8 cellular contexts compared by ENCODE assay signal in the genomic region with DNA sequence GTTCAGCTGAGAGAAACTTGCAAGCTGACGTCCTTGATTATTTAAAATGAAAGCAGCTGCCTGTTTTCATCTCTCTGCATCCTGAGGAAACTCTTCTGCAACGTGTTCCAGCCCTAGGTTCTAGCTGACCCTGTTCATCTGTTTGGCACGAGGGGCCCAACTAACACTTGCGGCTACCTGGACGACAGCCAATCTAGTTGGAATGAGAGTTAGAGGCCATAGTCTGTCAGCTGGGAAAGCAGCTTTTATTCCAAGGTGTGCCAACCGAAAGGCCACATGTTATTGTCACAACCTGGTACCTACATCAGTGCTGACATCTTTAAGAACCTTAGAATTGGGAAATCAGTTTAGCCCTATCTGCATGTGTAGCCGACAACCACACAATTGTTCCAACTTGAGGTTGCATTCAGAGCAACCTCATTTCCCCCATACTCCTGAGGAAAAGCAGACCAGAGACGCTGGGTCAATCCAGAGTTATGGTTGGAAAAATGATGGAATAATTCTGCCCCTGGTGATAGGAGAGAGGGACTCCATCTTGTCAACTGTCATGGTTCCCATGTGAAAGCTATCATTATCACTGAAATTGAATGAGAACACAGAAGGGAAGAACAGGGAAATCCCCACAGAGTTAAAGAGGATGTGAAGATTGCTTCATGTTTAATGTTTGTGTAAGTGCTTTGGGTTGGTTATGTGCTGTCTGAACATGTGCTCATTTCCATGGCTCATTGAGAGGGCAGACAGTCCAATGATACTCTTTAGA.
DNase-seq lines count a peak whose midpoint lies in the region; ATAC-seq, FAIRE-seq and TF ChIP-seq lines count a peak whose summit lies in the region.

No MANE protein-coding gene starts in this region.

- peaks cover 20% of the 10 kb centered on the region for H3K36me3 ChIP-seq in fibroblast of lung (ENCODE audit: control insufficient read depth, insufficient read depth, low read length)

- ATAC-seq in GM19372 (IDR thresholded peaks at IDR 0.05; ENCODE audit: low read depth, unreplicated experiment): peak; percentile 95
- peak; percentile 96 for ATAC-seq in HG03342 (IDR thresholded peaks at IDR 0.05; ENCODE audit: unreplicated experiment)

- no peak overlapping the region for H2AFZ ChIP-seq in fibroblast of lung (ENCODE audit: low read length)

- no peak overlapping the region for H3K4me3 ChIP-seq in AG10803 (ENCODE audit: low read length)
- no peak overlapping the region for H3K4me3 ChIP-seq in fibroblast of lung (replicated peaks in 1 of 4; ENCODE audit: control extremely low read depth in 1 of 4, insufficient read depth in 1 of 4, low read depth in 3 of 4, low read length in 4 of 4)

- H3K4me1 ChIP-seq in fibroblast of lung (ENCODE audit: control insufficient read depth, extremely low read depth, insufficient read depth, low read length): peaks cover 9% of the 10 kb centered on the region

- peak overlapping the region; percentile 71 for H3K27ac ChIP-seq in fibroblast of lung (ENCODE audit: insufficient read depth, low read length)

- peaks cover 37% of the 10 kb centered on the region for H3K79me2 ChIP-seq in fibroblast of lung (ENCODE audit: control insufficient read depth, insufficient read depth, low read length)

- TF ChIP-seq CTCF in AG10803 (conservative IDR thresholded peaks at IDR 0.05; ENCODE audit: low read length): no peak
- TF ChIP-seq CTCF in fibroblast of lung (conservative IDR thresholded peaks at IDR 0.05 in 1 of 2, IDR thresholded peaks at IDR 0.05 in 1 of 2; ENCODE audit: low read depth in 1 of 2, low read length in 2 of 2): no peak

- no peaks in the 10 kb centered on the region for H3K9me3 ChIP-seq in fibroblast of lung (ENCODE audit: control insufficient read depth, insufficient read depth, low read depth, low read length)

- no peaks in the 10 kb centered on the region for H3K27me3 ChIP-seq in fibroblast of lung (ENCODE audit: control insufficient read depth, insufficient read depth, low read length)

- peak; percentile 13 for FAIRE-seq in urothelium cell line (lab: Jason Lieb, UNC)

- H3K4me2 ChIP-seq in fibroblast of lung (ENCODE audit: extremely low read depth, insufficient read depth, low read length): peak overlapping the region; percentile 39

- H4K20me1 ChIP-seq in fibroblast of lung (ENCODE audit: control insufficient read depth, extremely low read depth, insufficient read depth, low read length): no peaks in the 10 kb centered on the region

- DNase-seq in AG10803 (ENCODE audit: low read depth): peak; percentile 71
- peak; percentile 33 to 89 for DNase-seq in fibroblast of lung (ENCODE audit: low read depth in 2 of 2)
- DNase-seq in urothelium cell line (ENCODE audit: low spot score): no peak
- DNase-seq in central memory CD4-positive, alpha-beta T cell: no peak
- no peak for DNase-seq in superior temporal gyrus (ENCODE audit: extremely low spot score)
- DNase-seq in NCI-H446 (lab: John Stamatoyannopoulos, UW): no peak

- H3K9ac ChIP-seq in fibroblast of lung (ENCODE audit: insufficient read depth, low read length): peak overlapping the region; percentile 9

Comparison
In these comparisons a context has a peak if more than half of its experiments do, and no peak if none do; other contexts are left out.
1. DNase-seq: peak in AG10803 (single experiment) and fibroblast of lung (2 of 2); none in urothelium cell line (single experiment), central memory CD4-positive, alpha-beta T cell (single experiment), superior temporal gyrus (single experiment) and NCI-H446 (0 of 2).